11 cellular contexts compared by ENCODE assay signal in genomic region chr5:102771435-102771834, GRCh38. TPM values are rescaled to one million over a fixed set of nuclear protein-coding genes. Genes with fewer than 3 reads are reported as not detected.
DNase-seq lines count a peak whose midpoint lies in the region; ATAC-seq, FAIRE-seq and TF ChIP-seq lines count a peak whose summit lies in the region.
"Had no signal": no experiment of that assay in that cellular context is flagged by ENCODE, and none has a peak within 500 bp of the region (broad histone marks: within the 10 kb centered on the region; RNA-seq: fewer than 3 reads in every experiment).

No MANE protein-coding gene starts in this region.

- POLR2A ChIA-PET in activated CD4-positive, alpha-beta memory T cell treated with anti-CD3 and anti-CD28 coated beads, Interleukin-2, amount 10 ng/mL, durations not matched to agents 7 days and 5 days (lab: Charles Lee): interaction anchor here (2.0 kb wide), 1 partner anchor 16 kb away, joined by 6 read pairs; the partner anchor contains the start of gene PAM
- POLR2A ChIA-PET in activated CD4-positive, alpha-beta memory T cell treated with anti-CD3 and anti-CD28 coated beads for 36 hours (lab: Charles Lee): no interaction called here

- no peak overlapping the region for H3K9ac ChIP-seq in MM.1S (ENCODE audit: low read length)

- no peaks in the 10 kb centered on the region for H3F3A ChIP-seq in MM.1S (ENCODE audit: insufficient read depth, low read length)

- no peak for ATAC-seq in stimulated activated effector memory CD8-positive, alpha-beta T cell treated with anti-CD3 and anti-CD28 coated beads, Interleukin-12 subunit alpha, Interleukin-12 subunit beta, amount 100 ng/mL, for 72 hours

- H3K9me3 ChIP-seq in MM.1S (replicated peaks; ENCODE audit: insufficient read depth, low read length) (no peaks in the 10 kb centered on the region), breast epithelium (no peaks in the 10 kb centered on the region)

- CTCF ChIA-PET in activated CD4-positive, alpha-beta memory T cell treated with anti-CD3 and anti-CD28 coated beads, Interleukin-2, amount 10 ng/mL, durations not matched to agents 7 days and 5 days (lab: Charles Lee): interaction anchor here (1.6 kb wide), 1 partner anchor 9 kb away, joined by 3 read pairs; no protein-coding TSS in a partner anchor
- CTCF ChIA-PET in activated CD4-positive, alpha-beta memory T cell treated with anti-CD3 and anti-CD28 coated beads for 36 hours (lab: Charles Lee): interaction anchor here (2.8 kb wide), 1 partner anchor 90 kb away, joined by 6 read pairs; no protein-coding TSS in a partner anchor

- H3K4me3 Mint-ChIP-seq in activated CD4-positive, alpha-beta memory T cell treated with anti-CD3 and anti-CD28 coated beads, Interleukin-2, amount 10 ng/mL, durations not matched to agents 7 days and 5 days: no peak overlapping the region
- H3K4me3 Mint-ChIP-seq in activated CD4-positive, alpha-beta memory T cell treated with anti-CD3 and anti-CD28 coated beads for 36 hours: no peak overlapping the region
- H3K4me3 Mint-ChIP-seq in stimulated activated effector memory CD8-positive, alpha-beta T cell treated with anti-CD3 and anti-CD28 coated beads, Interleukin-12 subunit alpha, Interleukin-12 subunit beta, amount 100 ng/mL, for 72 hours: peak overlapping the region; percentile 23
- H3K4me3 Mint-ChIP-seq: type B pancreatic cell had no signal

- H3K9me2 ChIP-seq in MM.1S (replicated peaks; ENCODE audit: insufficient read depth, low read length): no peaks in the 10 kb centered on the region

- no peaks in the 10 kb centered on the region for H3K27me3 Mint-ChIP-seq in activated CD4-positive, alpha-beta memory T cell treated with anti-CD3 and anti-CD28 coated beads, Interleukin-2, amount 10 ng/mL, durations not matched to agents 7 days and 5 days
- H3K27me3 Mint-ChIP-seq in activated CD4-positive, alpha-beta memory T cell treated with anti-CD3 and anti-CD28 coated beads for 36 hours: no peaks in the 10 kb centered on the region
- H3K27me3 Mint-ChIP-seq: type B pancreatic cell had no signal

- no peak for DNase-seq in activated CD4-positive, alpha-beta memory T cell treated with anti-CD3 and anti-CD28 coated beads, Interleukin-2, amount 10 ng/mL, durations not matched to agents 7 days and 5 days
- no peak for DNase-seq in activated CD4-positive, alpha-beta memory T cell treated with anti-CD3 and anti-CD28 coated beads for 36 hours
- no peak for DNase-seq in MM.1S
- DNase-seq in stimulated activated effector memory CD8-positive, alpha-beta T cell treated with anti-CD3 and anti-CD28 coated beads, Interleukin-12 subunit alpha, Interleukin-12 subunit beta, amount 100 ng/mL, for 72 hours (ENCODE audit: low spot score in 2 of 2): no peak
- DNase-seq in LoVo (ENCODE audit: low spot score): no peak
- no peak for DNase-seq in breast epithelium (ENCODE audit: low spot score in 2 of 2)
- no peak for DNase-seq in DMS 273 (lab: John Stamatoyannopoulos, UW; ENCODE audit: unreplicated experiment)
- DNase-seq: aorta; effector CD4-positive, alpha-beta T cell had no signal

- no peaks in the 10 kb centered on the region for H4K20me1 ChIP-seq in MM.1S (ENCODE audit: insufficient read depth, low read length)

- peak; percentile 59 for FAIRE-seq in endometrium (lab: Jason Lieb, UNC)

- H2AFZ ChIP-seq in MM.1S (ENCODE audit: low read length): no peak overlapping the region

- H3K27ac ChIP-seq in MM.1S (ENCODE audit: low read length) (no peak overlapping the region), breast epithelium (no peak overlapping the region)

- intact Hi-C loops in activated CD4-positive, alpha-beta memory T cell treated with anti-CD3 and anti-CD28 coated beads for 36 hours (cut with micrococcal nuclease): loop anchor here (10.0 kb wide), 1 partner anchor 453 kb away; no protein-coding TSS in a partner anchor
- intact Hi-C loops in breast epithelium (cut with DNase I; ENCODE audit: low total_unique reads): no loop called here

- H3K27me3 ChIP-seq in MM.1S (replicated peaks; ENCODE audit: insufficient read depth, low read length) (no peaks in the 10 kb centered on the region), breast epithelium (no peaks in the 10 kb centered on the region)

- no peak for TF ChIP-seq CTCF in MM.1S (IDR thresholded peaks at IDR 0.05; ENCODE audit: low read length)
- TF ChIP-seq CTCF in breast epithelium (IDR thresholded peaks at IDR 0.05): no peak

- peak overlapping the region; percentile 14; the same call in 1 of the 2 replicates for H3K4me2 ChIP-seq in MM.1S (ENCODE audit: low read depth, low read length)

- H3K4me1 Mint-ChIP-seq in activated CD4-positive, alpha-beta memory T cell treated with anti-CD3 and anti-CD28 coated beads, Interleukin-2, amount 10 ng/mL, durations not matched to agents 7 days and 5 days: peaks cover 24% of the 10 kb centered on the region
- peaks cover 47% of the 10 kb centered on the region for H3K4me1 Mint-ChIP-seq in activated CD4-positive, alpha-beta memory T cell treated with anti-CD3 and anti-CD28 coated beads for 36 hours (ENCODE audit: low read depth)
- peaks cover 42% of the 10 kb centered on the region for H3K4me1 Mint-ChIP-seq in stimulated activated effector memory CD8-positive, alpha-beta T cell treated with anti-CD3 and anti-CD28 coated beads, Interleukin-12 subunit alpha, Interleukin-12 subunit beta, amount 100 ng/mL, for 72 hours

- peaks cover 5% of the 10 kb centered on the region for H3K36me3 Mint-ChIP-seq in activated CD4-positive, alpha-beta memory T cell treated with anti-CD3 and anti-CD28 coated beads, Interleukin-2, amount 10 ng/mL, durations not matched to agents 7 days and 5 days (ENCODE audit: low read depth)
- peaks cover 3% of the 10 kb centered on the region for H3K36me3 Mint-ChIP-seq in activated CD4-positive, alpha-beta memory T cell treated with anti-CD3 and anti-CD28 coated beads for 36 hours
- H3K36me3 Mint-ChIP-seq in stimulated activated effector memory CD8-positive, alpha-beta T cell treated with anti-CD3 and anti-CD28 coated beads, Interleukin-12 subunit alpha, Interleukin-12 subunit beta, amount 100 ng/mL, for 72 hours: peaks cover 7% of the 10 kb centered on the region

- H3K4me1 ChIP-seq in MM.1S (ENCODE audit: low read length) (peaks cover 10% of the 10 kb centered on the region), breast epithelium (no peaks in the 10 kb centered on the region)

- H3K27ac Mint-ChIP-seq in activated CD4-positive, alpha-beta memory T cell treated with anti-CD3 and anti-CD28 coated beads, Interleukin-2, amount 10 ng/mL, durations not matched to agents 7 days and 5 days: peak overlapping the region; percentile 54
- no peak overlapping the region for H3K27ac Mint-ChIP-seq in activated CD4-positive, alpha-beta memory T cell treated with anti-CD3 and anti-CD28 coated beads for 36 hours
- peak overlapping the region; percentile 55 for H3K27ac Mint-ChIP-seq in stimulated activated effector memory CD8-positive, alpha-beta T cell treated with anti-CD3 and anti-CD28 coated beads, Interleukin-12 subunit alpha, Interleukin-12 subunit beta, amount 100 ng/mL, for 72 hours
- H3K27ac Mint-ChIP-seq: type B pancreatic cell had no signal

- H3K4me3 ChIP-seq in MM.1S (ENCODE audit: low read length): no peak overlapping the region
- no peak overlapping the region for H3K4me3 ChIP-seq in breast epithelium

- TF ChIP-seq POLR2A in breast epithelium (IDR thresholded peaks at IDR 0.05): no peak

- H3K79me2 ChIP-seq in MM.1S (ENCODE audit: low read length): peaks cover 4% of the 10 kb centered on the region; the same call in 1 of the 2 replicates

- no peaks in the 10 kb centered on the region for H3K9me3 Mint-ChIP-seq in activated CD4-positive, alpha-beta memory T cell treated with anti-CD3 and anti-CD28 coated beads, Interleukin-2, amount 10 ng/mL, durations not matched to agents 7 days and 5 days
- peaks cover 4% of the 10 kb centered on the region for H3K9me3 Mint-ChIP-seq in activated CD4-positive, alpha-beta memory T cell treated with anti-CD3 and anti-CD28 coated beads for 36 hours
- peaks cover 2% of the 10 kb centered on the region for H3K9me3 Mint-ChIP-seq in stimulated activated effector memory CD8-positive, alpha-beta T cell treated with anti-CD3 and anti-CD28 coated beads, Interleukin-12 subunit alpha, Interleukin-12 subunit beta, amount 100 ng/mL, for 72 hours
- H3K9me3 Mint-ChIP-seq: type B pancreatic cell had no signal

- H3K36me3 ChIP-seq in MM.1S (replicated peaks; ENCODE audit: insufficient read depth, low read length): no peaks in the 10 kb centered on the region
- no peaks in the 10 kb centered on the region for H3K36me3 ChIP-seq in breast epithelium

RNA-seq across cellular contexts. Expression of gene PAM, which starts 16.3 kb away (rescaled TPM):
- total RNA-seq in activated CD4-positive, alpha-beta memory T cell treated with anti-CD3 and anti-CD28 coated beads, Interleukin-2, amount 10 ng/mL, durations not matched to agents 7 days and 5 days: 10 to 100 TPM; 45.8 to 46.2 TPM
- 10 to 100 TPM; 41.6 to 43.7 TPM for total RNA-seq in activated CD4-positive, alpha-beta memory T cell treated with anti-CD3 and anti-CD28 coated beads for 36 hours
- 100 to 1,000 TPM; 159 to 227 (median 193) TPM for total RNA-seq in breast epithelium
